In the genomic region with DNA sequence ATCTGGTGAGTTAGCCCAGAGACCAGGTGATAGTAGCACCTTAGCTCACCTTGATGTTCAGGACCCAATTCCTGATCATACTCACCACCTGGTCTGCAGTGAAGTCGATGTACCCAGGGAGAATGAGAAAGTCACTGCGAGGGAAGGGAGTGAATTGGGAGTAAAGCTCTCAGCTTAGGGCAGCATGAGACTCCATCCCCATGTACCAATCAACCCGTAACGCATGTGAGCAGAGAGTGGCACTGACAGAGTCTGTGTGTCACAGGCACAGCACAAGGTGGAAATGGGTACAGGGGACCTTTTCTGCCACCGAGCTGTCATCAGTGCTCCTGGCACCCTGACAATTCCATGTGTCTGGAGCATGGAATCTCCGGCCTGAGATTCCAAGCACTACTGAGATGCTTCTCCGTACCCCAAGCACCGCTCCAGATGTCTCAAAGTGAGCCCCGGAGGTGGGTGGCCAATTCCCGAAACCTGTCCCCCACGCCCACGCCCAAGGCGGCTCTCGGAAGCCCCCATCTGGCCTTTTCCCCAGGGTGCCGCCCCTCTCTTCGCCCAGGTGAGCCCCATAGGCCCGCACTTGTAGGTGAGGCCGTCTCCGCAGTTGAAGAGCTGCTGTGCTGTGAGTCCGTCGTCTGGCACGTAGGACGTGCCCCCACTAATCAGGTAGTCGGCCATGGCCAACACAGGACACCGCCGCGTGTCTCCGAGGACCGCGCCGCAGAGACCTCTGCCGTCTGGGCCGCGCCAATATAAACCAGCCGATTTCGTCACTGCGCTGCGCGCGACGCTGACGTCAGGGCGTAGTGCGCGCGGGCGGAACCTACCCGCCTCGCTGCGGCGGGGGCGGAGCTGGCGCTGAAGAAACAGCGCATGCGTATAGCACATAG, we compare ENCODE assay signal across 1 cellular context.
A peak's percentile ranks its signal among the peaks of the same experiment; 100 is the strongest.
TF ChIP-seq lines count a peak whose summit lies in the region.

TSS of gene IMPDH2 (minus strand) at position 726 of the 890 bp plus-strand sequence. CDS start at position 678, 48 bp downstream.

TF ChIP-seq in K562, 482 proteins besides CTCF, POLR2A, EP300 and RAD21 (continued from another document and continues in another):
- TF ChIP-seq PRDM10 (IDR thresholded peaks at IDR 0.05; ENCODE audit: partially characterized antibody) = peak; percentile 9
- no peak for TF ChIP-seq MEF2A (IDR thresholded peaks at IDR 0.05; ENCODE audit: control insufficient read depth, low read depth, low read length)
- TF ChIP-seq ZNF41 (CRISPR knock-in tag; conservative IDR thresholded peaks at IDR 0.05) = no peak
- TF ChIP-seq ASH1L (IDR thresholded peaks at IDR 0.05; ENCODE audit: borderline replicate concordance, low read depth, partially characterized antibody) = no peak
- no peak for TF ChIP-seq NFIX (CRISPR knock-in tag; IDR thresholded peaks at IDR 0.05; ENCODE audit: low read depth)
- TF ChIP-seq FOXJ3 (CRISPR knock-in tag; IDR thresholded peaks at IDR 0.05) = no peak
- TF ChIP-seq ERF (CRISPR knock-in tag; IDR thresholded peaks at IDR 0.05) = peak; percentile 96; the same call in 1 of the 2 replicates
- TF ChIP-seq ZNF518B (CRISPR knock-in tag; IDR thresholded peaks at IDR 0.05) = no peak
- no peak for TF ChIP-seq STAT5B (CRISPR knock-in tag; IDR thresholded peaks at IDR 0.05)
- TF ChIP-seq, protein P1, sequence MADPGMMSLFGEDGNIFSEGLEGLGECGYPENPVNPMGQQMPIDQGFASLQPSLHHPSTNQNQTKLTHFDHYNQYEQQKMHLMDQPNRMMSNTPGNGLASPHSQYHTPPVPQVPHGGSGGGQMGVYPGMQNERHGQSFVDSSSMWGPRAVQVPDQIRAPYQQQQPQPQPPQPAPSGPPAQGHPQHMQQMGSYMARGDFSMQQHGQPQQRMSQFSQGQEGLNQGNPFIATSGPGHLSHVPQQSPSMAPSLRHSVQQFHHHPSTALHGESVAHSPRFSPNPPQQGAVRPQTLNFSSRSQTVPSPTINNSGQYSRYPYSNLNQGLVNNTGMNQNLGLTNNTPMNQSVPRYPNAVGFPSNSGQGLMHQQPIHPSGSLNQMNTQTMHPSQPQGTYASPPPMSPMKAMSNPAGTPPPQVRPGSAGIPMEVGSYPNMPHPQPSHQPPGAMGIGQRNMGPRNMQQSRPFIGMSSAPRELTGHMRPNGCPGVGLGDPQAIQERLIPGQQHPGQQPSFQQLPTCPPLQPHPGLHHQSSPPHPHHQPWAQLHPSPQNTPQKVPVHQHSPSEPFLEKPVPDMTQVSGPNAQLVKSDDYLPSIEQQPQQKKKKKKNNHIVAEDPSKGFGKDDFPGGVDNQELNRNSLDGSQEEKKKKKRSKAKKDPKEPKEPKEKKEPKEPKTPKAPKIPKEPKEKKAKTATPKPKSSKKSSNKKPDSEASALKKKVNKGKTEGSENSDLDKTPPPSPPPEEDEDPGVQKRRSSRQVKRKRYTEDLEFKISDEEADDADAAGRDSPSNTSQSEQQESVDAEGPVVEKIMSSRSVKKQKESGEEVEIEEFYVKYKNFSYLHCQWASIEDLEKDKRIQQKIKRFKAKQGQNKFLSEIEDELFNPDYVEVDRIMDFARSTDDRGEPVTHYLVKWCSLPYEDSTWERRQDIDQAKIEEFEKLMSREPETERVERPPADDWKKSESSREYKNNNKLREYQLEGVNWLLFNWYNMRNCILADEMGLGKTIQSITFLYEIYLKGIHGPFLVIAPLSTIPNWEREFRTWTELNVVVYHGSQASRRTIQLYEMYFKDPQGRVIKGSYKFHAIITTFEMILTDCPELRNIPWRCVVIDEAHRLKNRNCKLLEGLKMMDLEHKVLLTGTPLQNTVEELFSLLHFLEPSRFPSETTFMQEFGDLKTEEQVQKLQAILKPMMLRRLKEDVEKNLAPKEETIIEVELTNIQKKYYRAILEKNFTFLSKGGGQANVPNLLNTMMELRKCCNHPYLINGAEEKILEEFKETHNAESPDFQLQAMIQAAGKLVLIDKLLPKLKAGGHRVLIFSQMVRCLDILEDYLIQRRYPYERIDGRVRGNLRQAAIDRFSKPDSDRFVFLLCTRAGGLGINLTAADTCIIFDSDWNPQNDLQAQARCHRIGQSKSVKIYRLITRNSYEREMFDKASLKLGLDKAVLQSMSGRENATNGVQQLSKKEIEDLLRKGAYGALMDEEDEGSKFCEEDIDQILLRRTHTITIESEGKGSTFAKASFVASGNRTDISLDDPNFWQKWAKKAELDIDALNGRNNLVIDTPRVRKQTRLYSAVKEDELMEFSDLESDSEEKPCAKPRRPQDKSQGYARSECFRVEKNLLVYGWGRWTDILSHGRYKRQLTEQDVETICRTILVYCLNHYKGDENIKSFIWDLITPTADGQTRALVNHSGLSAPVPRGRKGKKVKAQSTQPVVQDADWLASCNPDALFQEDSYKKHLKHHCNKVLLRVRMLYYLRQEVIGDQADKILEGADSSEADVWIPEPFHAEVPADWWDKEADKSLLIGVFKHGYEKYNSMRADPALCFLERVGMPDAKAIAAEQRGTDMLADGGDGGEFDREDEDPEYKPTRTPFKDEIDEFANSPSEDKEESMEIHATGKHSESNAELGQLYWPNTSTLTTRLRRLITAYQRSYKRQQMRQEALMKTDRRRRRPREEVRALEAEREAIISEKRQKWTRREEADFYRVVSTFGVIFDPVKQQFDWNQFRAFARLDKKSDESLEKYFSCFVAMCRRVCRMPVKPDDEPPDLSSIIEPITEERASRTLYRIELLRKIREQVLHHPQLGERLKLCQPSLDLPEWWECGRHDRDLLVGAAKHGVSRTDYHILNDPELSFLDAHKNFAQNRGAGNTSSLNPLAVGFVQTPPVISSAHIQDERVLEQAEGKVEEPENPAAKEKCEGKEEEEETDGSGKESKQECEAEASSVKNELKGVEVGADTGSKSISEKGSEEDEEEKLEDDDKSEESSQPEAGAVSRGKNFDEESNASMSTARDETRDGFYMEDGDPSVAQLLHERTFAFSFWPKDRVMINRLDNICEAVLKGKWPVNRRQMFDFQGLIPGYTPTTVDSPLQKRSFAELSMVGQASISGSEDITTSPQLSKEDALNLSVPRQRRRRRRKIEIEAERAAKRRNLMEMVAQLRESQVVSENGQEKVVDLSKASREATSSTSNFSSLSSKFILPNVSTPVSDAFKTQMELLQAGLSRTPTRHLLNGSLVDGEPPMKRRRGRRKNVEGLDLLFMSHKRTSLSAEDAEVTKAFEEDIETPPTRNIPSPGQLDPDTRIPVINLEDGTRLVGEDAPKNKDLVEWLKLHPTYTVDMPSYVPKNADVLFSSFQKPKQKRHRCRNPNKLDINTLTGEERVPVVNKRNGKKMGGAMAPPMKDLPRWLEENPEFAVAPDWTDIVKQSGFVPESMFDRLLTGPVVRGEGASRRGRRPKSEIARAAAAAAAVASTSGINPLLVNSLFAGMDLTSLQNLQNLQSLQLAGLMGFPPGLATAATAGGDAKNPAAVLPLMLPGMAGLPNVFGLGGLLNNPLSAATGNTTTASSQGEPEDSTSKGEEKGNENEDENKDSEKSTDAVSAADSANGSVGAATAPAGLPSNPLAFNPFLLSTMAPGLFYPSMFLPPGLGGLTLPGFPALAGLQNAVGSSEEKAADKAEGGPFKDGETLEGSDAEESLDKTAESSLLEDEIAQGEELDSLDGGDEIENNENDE (IDR thresholded peaks at IDR 0.05; ENCODE audit: low read depth, low read length) = no peak
- TF ChIP-seq KAT8 (IDR thresholded peaks at IDR 0.05; ENCODE audit: low read depth) = no peak
- TF ChIP-seq BCOR (IDR thresholded peaks at IDR 0.05) = no peak
- TF ChIP-seq TRIM24 (IDR thresholded peaks at IDR 0.05) = no peak
- TF ChIP-seq PREB (CRISPR knock-in tag; IDR thresholded peaks at IDR 0.05) = no peak
- TF ChIP-seq, protein P2, sequence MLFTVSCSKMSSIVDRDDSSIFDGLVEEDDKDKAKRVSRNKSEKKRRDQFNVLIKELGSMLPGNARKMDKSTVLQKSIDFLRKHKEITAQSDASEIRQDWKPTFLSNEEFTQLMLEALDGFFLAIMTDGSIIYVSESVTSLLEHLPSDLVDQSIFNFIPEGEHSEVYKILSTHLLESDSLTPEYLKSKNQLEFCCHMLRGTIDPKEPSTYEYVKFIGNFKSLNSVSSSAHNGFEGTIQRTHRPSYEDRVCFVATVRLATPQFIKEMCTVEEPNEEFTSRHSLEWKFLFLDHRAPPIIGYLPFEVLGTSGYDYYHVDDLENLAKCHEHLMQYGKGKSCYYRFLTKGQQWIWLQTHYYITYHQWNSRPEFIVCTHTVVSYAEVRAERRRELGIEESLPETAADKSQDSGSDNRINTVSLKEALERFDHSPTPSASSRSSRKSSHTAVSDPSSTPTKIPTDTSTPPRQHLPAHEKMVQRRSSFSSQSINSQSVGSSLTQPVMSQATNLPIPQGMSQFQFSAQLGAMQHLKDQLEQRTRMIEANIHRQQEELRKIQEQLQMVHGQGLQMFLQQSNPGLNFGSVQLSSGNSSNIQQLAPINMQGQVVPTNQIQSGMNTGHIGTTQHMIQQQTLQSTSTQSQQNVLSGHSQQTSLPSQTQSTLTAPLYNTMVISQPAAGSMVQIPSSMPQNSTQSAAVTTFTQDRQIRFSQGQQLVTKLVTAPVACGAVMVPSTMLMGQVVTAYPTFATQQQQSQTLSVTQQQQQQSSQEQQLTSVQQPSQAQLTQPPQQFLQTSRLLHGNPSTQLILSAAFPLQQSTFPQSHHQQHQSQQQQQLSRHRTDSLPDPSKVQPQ (CRISPR knock-in tag; IDR thresholded peaks at IDR 0.05; ENCODE audit: borderline replicate concordance) = no peak
- peak; percentile 62; the same call in 1 of the 2 replicates for TF ChIP-seq NR4A1 (CRISPR knock-in tag; IDR thresholded peaks at IDR 0.05)
- TF ChIP-seq NR4A1 (tag; IDR thresholded peaks at IDR 0.05) = no peak
- TF ChIP-seq MLLT1 (IDR thresholded peaks at IDR 0.05) = no peak
- no peak for TF ChIP-seq CHCHD3 (CRISPR knock-in tag; IDR thresholded peaks at IDR 0.05)
- TF ChIP-seq SUPT5H (IDR thresholded peaks at IDR 0.05) = peak; percentile 98
- TF ChIP-seq, protein P3, sequence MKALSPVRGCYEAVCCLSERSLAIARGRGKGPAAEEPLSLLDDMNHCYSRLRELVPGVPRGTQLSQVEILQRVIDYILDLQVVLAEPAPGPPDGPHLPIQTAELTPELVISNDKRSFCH (CRISPR knock-in tag; IDR thresholded peaks at IDR 0.05) = no peak
- TF ChIP-seq, protein P3 (tag; IDR thresholded peaks at IDR 0.05) = peak; percentile 62
- TF ChIP-seq, protein P4, sequence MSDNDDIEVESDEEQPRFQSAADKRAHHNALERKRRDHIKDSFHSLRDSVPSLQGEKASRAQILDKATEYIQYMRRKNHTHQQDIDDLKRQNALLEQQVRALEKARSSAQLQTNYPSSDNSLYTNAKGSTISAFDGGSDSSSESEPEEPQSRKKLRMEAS (CRISPR knock-in tag; IDR thresholded peaks at IDR 0.05) = peak; percentile 94
